Comparison of ENCODE assay signal across 8 cellular contexts in genomic region chr20:9068232-9068781, GRCh38. TPM values are rescaled to one million over a fixed set of nuclear protein-coding genes. Genes with fewer than 3 reads are reported as not detected.
DNase-seq lines count a peak whose midpoint lies in the region; ATAC-seq and TF ChIP-seq lines count a peak whose summit lies in the region.

No MANE protein-coding gene starts in this region.

- DNase-seq in BJ (ENCODE audit: low read depth) (no peak), NCI-H1092 (lab: John Stamatoyannopoulos, UW) (peak; percentile 65), mammary epithelial cell (no peak), kidney epithelial cell (ENCODE audit: low read depth) (no peak)
- DNase-seq in effector CD8-positive, alpha-beta T cell (lab: John Stamatoyannopoulos, UW): no peak
- DNase-seq in CD8-positive, alpha-beta T cell: no peak

- peaks cover 8% of the 10 kb centered on the region for H3K4me1 ChIP-seq in mammary epithelial cell (ENCODE audit: insufficient read depth, low read length)
- peaks cover 5% of the 10 kb centered on the region for H3K4me1 ChIP-seq in thymus (ENCODE audit: control insufficient read depth, insufficient read depth, low read length)
- no peaks in the 10 kb centered on the region for H3K4me1 ChIP-seq in CD8-positive, alpha-beta T cell (ENCODE audit: insufficient read depth, low read length)

- H3K9ac ChIP-seq in mammary epithelial cell (ENCODE audit: insufficient read depth, low read length): no peak overlapping the region

- H3K4me3 Mint-ChIP-seq in CD8-positive, alpha-beta T cell: no peak overlapping the region

- dilution Hi-C loops in mammary epithelial cell (cut with HindIII; ENCODE audit: low sequenced_read_pairs): no loop called here

- H3K79me2 ChIP-seq in mammary epithelial cell (ENCODE audit: insufficient read depth, low read length): peaks cover 18% of the 10 kb centered on the region

- intact Hi-C loops in mammary epithelial cell (cut with micrococcal nuclease): no loop called here
- intact Hi-C loops in CD8-positive, alpha-beta T cell (cut with DNase I, micrococcal nuclease): no loop called here

- H3K9me3 Mint-ChIP-seq in CD8-positive, alpha-beta T cell: no peaks in the 10 kb centered on the region

- H3K36me3 ChIP-seq in BJ (ENCODE audit: control insufficient read depth, insufficient read depth, low read length) (no peaks in the 10 kb centered on the region), mammary epithelial cell (ENCODE audit: insufficient read depth, low read length) (no peaks in the 10 kb centered on the region), kidney epithelial cell (ENCODE audit: control insufficient read depth, insufficient read depth, low read length) (no peaks in the 10 kb centered on the region), thymus (ENCODE audit: control insufficient read depth, insufficient read depth) (no peaks in the 10 kb centered on the region)
- H3K36me3 ChIP-seq in CD8-positive, alpha-beta T cell (ENCODE audit: insufficient read depth, low read length): no peaks in the 10 kb centered on the region

- H3K27me3 ChIP-seq in BJ (ENCODE audit: control insufficient read depth, insufficient read depth, low read length) (no peaks in the 10 kb centered on the region), mammary epithelial cell (ENCODE audit: insufficient read depth, low read length) (no peaks in the 10 kb centered on the region), kidney epithelial cell (ENCODE audit: control insufficient read depth, insufficient read depth, low read length) (no peaks in the 10 kb centered on the region), thymus (ENCODE audit: control insufficient read depth, insufficient read depth) (no peaks in the 10 kb centered on the region)
- no peaks in the 10 kb centered on the region for H3K27me3 ChIP-seq in CD8-positive, alpha-beta T cell (ENCODE audit: insufficient read depth, low read length)

- no peak overlapping the region for H3K27ac Mint-ChIP-seq in CD8-positive, alpha-beta T cell

- peaks cover 24% of the 10 kb centered on the region for H3K27me3 Mint-ChIP-seq in CD8-positive, alpha-beta T cell (ENCODE audit: low read depth)

- H3K4me3 ChIP-seq in BJ (ENCODE audit: low read depth, low read length): peak overlapping the region; percentile 96
- peak overlapping the region; percentile 58 to 74 (median 71) for H3K4me3 ChIP-seq in mammary epithelial cell (replicated peaks in 1 of 3; ENCODE audit: insufficient read depth in 1 of 3, low read depth in 2 of 3, low read length in 3 of 3)
- H3K4me3 ChIP-seq in kidney epithelial cell (ENCODE audit: low read depth, low read length): peak overlapping the region; percentile 87
- peak overlapping the region; percentile 67 for H3K4me3 ChIP-seq in thymus (ENCODE audit: low read length)
- no peak overlapping the region for H3K4me3 ChIP-seq in CD8-positive, alpha-beta T cell (ENCODE audit: low read depth, low read length)

- H2AFZ ChIP-seq in mammary epithelial cell (ENCODE audit: low read depth, low read length): peak overlapping the region; percentile 87

- in situ Hi-C loops in mammary epithelial cell (cut with MboI; ENCODE audit: low sequenced_read_pairs in 2 of 2): no loop called here

- BruUV-seq in mammary epithelial cell (replicated peaks; lab: Mats Ljungman, UMichigan): no TSS peak

- no peaks in the 10 kb centered on the region for H3K36me3 Mint-ChIP-seq in CD8-positive, alpha-beta T cell

- H3K9me3 ChIP-seq in mammary epithelial cell (replicated peaks; ENCODE audit: insufficient read depth, low read length): no peaks in the 10 kb centered on the region
- no peaks in the 10 kb centered on the region for H3K9me3 ChIP-seq in thymus (ENCODE audit: control insufficient read depth)
- H3K9me3 ChIP-seq in CD8-positive, alpha-beta T cell (ENCODE audit: low read length): no peaks in the 10 kb centered on the region

- WGBS in mammary epithelial cell (ENCODE audit: low coverage, missing lambda C conversion rate): 4% methylated on average over 10 of the region's 54 CpGs
- WGBS in thymus: 1% methylated on average over 54 of the region's 54 CpGs

- TF ChIP-seq CTCF in BJ (IDR thresholded peaks at IDR 0.05; ENCODE audit: insufficient read depth, low read depth, low read length): no peak
- no peak for TF ChIP-seq CTCF in mammary epithelial cell (conservative IDR thresholded peaks at IDR 0.05 in 1 of 2, IDR thresholded peaks at IDR 0.05 in 1 of 2; ENCODE audit: extremely low read depth in 1 of 2, insufficient read depth in 1 of 2, low read depth in 1 of 2, low read length in 2 of 2)
- TF ChIP-seq CTCF in kidney epithelial cell (IDR thresholded peaks at IDR 0.05; ENCODE audit: insufficient read depth, low read length, poor library complexity, severe bottlenecking): no peak
- TF ChIP-seq CTCF in CD8-positive, alpha-beta T cell (IDR thresholded peaks at IDR 0.05): no peak

- H3K27ac ChIP-seq in mammary epithelial cell (ENCODE audit: insufficient read depth, low read depth, low read length) (peak overlapping the region; percentile 16), thymus (ENCODE audit: low read depth) (no peak overlapping the region)
- H3K27ac ChIP-seq in CD8-positive, alpha-beta T cell (ENCODE audit: low read depth, low read length): no peak overlapping the region

- CTCF ChIA-PET in BJ (lab: Yijun Ruan, JAX) (interaction anchor here (0.6 to 1.6 kb wide), 6 partner anchors 12 to 326 kb away, joined by 3 to 4 read pairs (median 4); no protein-coding TSS in a partner anchor), mammary epithelial cell (lab: Charles Lee; ENCODE audit: low non-redundant PET) (no interaction called here)
- CTCF ChIA-PET in CD8-positive, alpha-beta T cell (lab: Charles Lee): no interaction called here

- POLR2A ChIA-PET in BJ (lab: Charles Lee): no interaction called here
- POLR2A ChIA-PET in CD8-positive, alpha-beta T cell (lab: Charles Lee): no interaction called here

- no peak for ATAC-seq in CD8-positive, alpha-beta T cell
- ATAC-seq in GM21390 (IDR thresholded peaks at IDR 0.05; ENCODE audit: unreplicated experiment): no peak

- H3K4me2 ChIP-seq in mammary epithelial cell (ENCODE audit: insufficient read depth, low read depth, low read length): peak overlapping the region; percentile 98

- H4K20me1 ChIP-seq in mammary epithelial cell (ENCODE audit: insufficient read depth, low read length): no peaks in the 10 kb centered on the region

- peaks cover 3% of the 10 kb centered on the region for H3K4me1 Mint-ChIP-seq in CD8-positive, alpha-beta T cell (ENCODE audit: low read depth)

RNA-seq across cellular contexts. Expression of gene PLCB4, which starts 0.6 kb away (rescaled TPM):
- polyA plus RNA-seq in BJ (2011; rRNA removed) (8.8 and 19.0 TPM in 2 replicates), mammary epithelial cell (3.8 TPM), thymus (4.8 TPM)
- polyA minus RNA-seq in BJ (2011; rRNA and poly(A)+ RNA removed): 12.6 and 15.4 TPM in 2 replicates
- total RNA-seq in mammary epithelial cell (1 to 10 TPM in 1 of 2 donors, under 1 TPM in 1; 0.19 to 4.8 TPM), kidney epithelial cell (7.9 and 19.9 TPM in 2 replicates)
- 7.5 TPM for polyA minus RNA-seq in mammary epithelial cell
- not detected for total RNA-seq in CD8-positive, alpha-beta T cell
